Comparison of ENCODE assay signal across 35 cellular contexts in genomic region chr1:240646861-240647260, GRCh38. TPM values are rescaled to one million over a fixed set of nuclear protein-coding genes. Genes with fewer than 3 reads are reported as not detected.
"Had no signal": no experiment of that assay in that cellular context is flagged by ENCODE, and none has a peak within 500 bp of the region (broad histone marks: within the 10 kb centered on the region; RNA-seq: fewer than 3 reads in every experiment).

No MANE protein-coding gene starts in this region.

- H3K27me3 ChIP-seq: adrenal gland, body of pancreas, brain microvascular endothelial cell, breast epithelium had no signal

- H3K4me3 ChIP-seq: adrenal gland, body of pancreas, breast epithelium had no signal

- H3K9me3 ChIP-seq: adrenal gland, body of pancreas, breast epithelium had no signal

- H3K4me1 ChIP-seq: adrenal gland, body of pancreas, breast epithelium had no signal

- H3K27ac ChIP-seq: adrenal gland, body of pancreas, brain microvascular endothelial cell, VCaP had no signal

- H3K27ac Mint-ChIP-seq: activated B cell treated with CpG ODN at 0.5 μM for 24 hours; activated CD4-positive, alpha-beta memory T cell treated with anti-CD3 and anti-CD28 coated beads, Interleukin-2, amount 10 ng/mL, durations not matched to agents 7 days and 5 days; activated CD4-positive, alpha-beta T cell treated with anti-CD3 and anti-CD28 coated beads, Interleukin-2, amount 10 ng/mL, durations not matched to agents 7 days and 5 days; activated naive CD4-positive, alpha-beta T cell treated with anti-CD3 and anti-CD28 coated beads for 36 hours; activated naive CD4-positive, alpha-beta T cell treated with anti-CD3 and anti-CD28 coated beads, Interleukin-2, amount 50 U/mL, for 72 hours; activated naive CD8-positive, alpha-beta T cell treated with anti-CD3 and anti-CD28 coated beads for 36 hours; activated T-cell treated with anti-CD3 and anti-CD28 coated beads, Interleukin-2, amount 50 U/mL, for 72 hours; activated T-helper 1 cell treated with anti-CD3 and anti-CD28 coated beads, Interleukin-12 subunit alpha, Interleukin-12 subunit beta, Interleukin-2, Interleukin-4 antibody, amounts not matched to agents 30 ng/mL and 10 ng/mL and 1 ng/mL, durations not matched to agents 14 hours and 24 hours and 36 hours; activated T-helper 17 cell treated with anti-CD3 and anti-CD28 coated beads, Interleukin-2, amount 50 U/mL, for 72 hours; T-helper 1 cell treated with Interleukin-12 subunit alpha and Interleukin-12 subunit beta and Interleukin-4 antibody, amounts not matched to agents 30 μg/mL and 1 μg/mL, for 36 hours; T-helper 2 cell treated with Interferon-gamma antibody and Interleukin-4, amounts not matched to agents 5 μg/mL and 100 μg/mL, for 36 hours had no signal

- ATAC-seq: activated naive CD4-positive, alpha-beta T cell treated with anti-CD3 and anti-CD28 coated beads, Interleukin-2, amount 50 U/mL, for 72 hours; activated T-cell treated with anti-CD3 and anti-CD28 coated beads, Interleukin-2, amount 50 U/mL, for 4 hours; activated T-cell treated with anti-CD3 and anti-CD28 coated beads, Interleukin-2, amount 50 U/mL, for 72 hours; activated T-helper 17 cell treated with anti-CD3 and anti-CD28 coated beads, Interleukin-2, amount 50 U/mL, for 72 hours; body of pancreas had no signal

- DNase-seq: activated B cell treated with CpG ODN at 0.5 μM for 24 hours; activated CD4-positive, alpha-beta memory T cell treated with anti-CD3 and anti-CD28 coated beads, Interleukin-2, amount 10 ng/mL, durations not matched to agents 7 days and 5 days; activated CD4-positive, alpha-beta T cell treated with anti-CD3 and anti-CD28 coated beads for 4 hours; activated CD4-positive, alpha-beta T cell treated with anti-CD3 and anti-CD28 coated beads, Interleukin-2, amount 10 ng/mL, durations not matched to agents 7 days and 5 days; activated CD4-positive, alpha-beta T cell treated with anti-CD3 and anti-CD28 coated beads, Interleukin-2, amount 50 U/mL, for 48 hours; activated CD4-positive, CD25-positive, alpha-beta regulatory T cell treated with anti-CD3 and anti-CD28 coated beads, Interleukin-2, amount 50 U/mL, for 72 hours; activated CD8-positive, alpha-beta memory T cell treated with anti-CD3 and anti-CD28 coated beads, Interleukin-2, amount 50 U/mL, for 4 hours; activated effector memory CD4-positive, alpha-beta T cell treated with anti-CD3 and anti-CD28 coated beads, Interleukin-2, amount 50 U/mL, for 16 hours; activated gamma-delta T cell treated with Interleukin-2 at 50 U/mL for 16 hours; activated naive CD4-positive, alpha-beta T cell; activated naive CD4-positive, alpha-beta T cell treated with anti-CD3 and anti-CD28 coated beads for 36 hours; activated naive CD4-positive, alpha-beta T cell treated with anti-CD3 and anti-CD28 coated beads, Interleukin-2, amount 50 U/mL, for 16 hours; activated naive CD8-positive, alpha-beta T cell treated with anti-CD3 and anti-CD28 coated beads for 36 hours; activated T-cell treated with anti-CD3 and anti-CD28 coated beads for 4 hours; activated T-cell treated with anti-CD3 and anti-CD28 coated beads, Interleukin-2, amount 50 U/mL, for 1 hour; activated T-cell treated with anti-CD3 and anti-CD28 coated beads, Interleukin-2, amount 50 U/mL, for 4 hours; activated T-cell treated with anti-CD3 and anti-CD28 coated beads, Interleukin-2, amount 50 U/mL, for 72 hours; adrenal gland; amniotic stem cell; aorta; body of pancreas; brain microvascular endothelial cell; central memory CD4-positive, alpha-beta T cell; T-helper 1 cell; T-helper 2 cell; T-helper 9 cell had no signal

- H3K9me3 Mint-ChIP-seq: activated B cell treated with CpG ODN at 0.5 μM for 24 hours; activated CD4-positive, alpha-beta memory T cell treated with anti-CD3 and anti-CD28 coated beads, Interleukin-2, amount 10 ng/mL, durations not matched to agents 7 days and 5 days; activated CD4-positive, alpha-beta T cell treated with anti-CD3 and anti-CD28 coated beads, Interleukin-2, amount 10 ng/mL, durations not matched to agents 7 days and 5 days; activated naive CD4-positive, alpha-beta T cell treated with anti-CD3 and anti-CD28 coated beads for 36 hours; activated naive CD4-positive, alpha-beta T cell treated with anti-CD3 and anti-CD28 coated beads, Interleukin-2, amount 50 U/mL, for 72 hours; activated naive CD8-positive, alpha-beta T cell treated with anti-CD3 and anti-CD28 coated beads for 36 hours; activated T-cell treated with anti-CD3 and anti-CD28 coated beads, Interleukin-2, amount 50 U/mL, for 4 hours; activated T-cell treated with anti-CD3 and anti-CD28 coated beads, Interleukin-2, amount 50 U/mL, for 72 hours; activated T-helper 1 cell treated with anti-CD3 and anti-CD28 coated beads, Interleukin-12 subunit alpha, Interleukin-12 subunit beta, Interleukin-2, Interleukin-4 antibody, amounts not matched to agents 30 ng/mL and 10 ng/mL and 1 ng/mL, durations not matched to agents 14 hours and 24 hours and 36 hours; activated T-helper 17 cell treated with anti-CD3 and anti-CD28 coated beads, Interleukin-2, amount 50 U/mL, for 72 hours; T-helper 1 cell treated with Interleukin-12 subunit alpha and Interleukin-12 subunit beta and Interleukin-4 antibody, amounts not matched to agents 30 μg/mL and 1 μg/mL, for 36 hours; T-helper 2 cell treated with Interferon-gamma antibody and Interleukin-4, amounts not matched to agents 5 μg/mL and 100 μg/mL, for 36 hours had no signal

- H3K27me3 Mint-ChIP-seq: activated B cell treated with CpG ODN at 0.5 μM for 24 hours; activated CD4-positive, alpha-beta memory T cell treated with anti-CD3 and anti-CD28 coated beads, Interleukin-2, amount 10 ng/mL, durations not matched to agents 7 days and 5 days; activated naive CD8-positive, alpha-beta T cell treated with anti-CD3 and anti-CD28 coated beads for 36 hours; activated T-helper 17 cell treated with anti-CD3 and anti-CD28 coated beads, Interleukin-2, amount 50 U/mL, for 72 hours had no signal

- H3K36me3 ChIP-seq: adrenal gland, brain microvascular endothelial cell, breast epithelium had no signal

- H3K4me3 Mint-ChIP-seq: activated B cell treated with CpG ODN at 0.5 μM for 24 hours; activated CD4-positive, alpha-beta memory T cell treated with anti-CD3 and anti-CD28 coated beads, Interleukin-2, amount 10 ng/mL, durations not matched to agents 7 days and 5 days; activated CD4-positive, alpha-beta T cell treated with anti-CD3 and anti-CD28 coated beads, Interleukin-2, amount 10 ng/mL, durations not matched to agents 7 days and 5 days; activated naive CD4-positive, alpha-beta T cell treated with anti-CD3 and anti-CD28 coated beads for 36 hours; activated naive CD8-positive, alpha-beta T cell treated with anti-CD3 and anti-CD28 coated beads for 36 hours; activated T-cell treated with anti-CD3 and anti-CD28 coated beads, Interleukin-2, amount 50 U/mL, for 4 hours; activated T-cell treated with anti-CD3 and anti-CD28 coated beads, Interleukin-2, amount 50 U/mL, for 72 hours; activated T-helper 1 cell treated with anti-CD3 and anti-CD28 coated beads, Interleukin-12 subunit alpha, Interleukin-12 subunit beta, Interleukin-2, Interleukin-4 antibody, amounts not matched to agents 30 ng/mL and 10 ng/mL and 1 ng/mL, durations not matched to agents 14 hours and 24 hours and 36 hours; activated T-helper 17 cell treated with anti-CD3 and anti-CD28 coated beads, Interleukin-2, amount 50 U/mL, for 72 hours; T-helper 1 cell treated with Interleukin-12 subunit alpha and Interleukin-12 subunit beta and Interleukin-4 antibody, amounts not matched to agents 30 μg/mL and 1 μg/mL, for 36 hours; T-helper 2 cell treated with Interferon-gamma antibody and Interleukin-4, amounts not matched to agents 5 μg/mL and 100 μg/mL, for 36 hours had no signal

- H3K4me1 Mint-ChIP-seq: activated B cell treated with CpG ODN at 0.5 μM for 24 hours; activated CD4-positive, alpha-beta memory T cell treated with anti-CD3 and anti-CD28 coated beads, Interleukin-2, amount 10 ng/mL, durations not matched to agents 7 days and 5 days; activated CD4-positive, alpha-beta T cell treated with anti-CD3 and anti-CD28 coated beads, Interleukin-2, amount 10 ng/mL, durations not matched to agents 7 days and 5 days; activated naive CD8-positive, alpha-beta T cell treated with anti-CD3 and anti-CD28 coated beads for 36 hours; activated T-helper 17 cell treated with anti-CD3 and anti-CD28 coated beads, Interleukin-2, amount 50 U/mL, for 72 hours had no signal

- H3K36me3 Mint-ChIP-seq: activated naive CD4-positive, alpha-beta T cell treated with anti-CD3 and anti-CD28 coated beads, Interleukin-2, amount 50 U/mL, for 72 hours; activated naive CD8-positive, alpha-beta T cell treated with anti-CD3 and anti-CD28 coated beads for 36 hours had no signal

RNA-seq across cellular contexts. Expression of gene GREM2, which starts 34.9 kb away (rescaled TPM):
- total RNA-seq: activated B cell treated with CpG ODN at 0.5 μM for 24 hours; activated CD8-positive, alpha-beta memory T cell treated with anti-CD3 and anti-CD28 coated beads for 36 hours; activated naive CD8-positive, alpha-beta T cell treated with anti-CD3 and anti-CD28 coated beads for 36 hours; activated T-cell treated with anti-CD3 and anti-CD28 coated beads, Interleukin-2, amount 50 U/mL, for 4 hours; cardiac septum had no signal
